ENCODE assay signal across 22 cellular contexts in genomic region chr9:114080773-114081440, GRCh38. TPM values are rescaled to one million over a fixed set of nuclear protein-coding genes. Genes with fewer than 3 reads are reported as not detected.
A peak's percentile ranks its signal among the peaks of the same experiment; 100 is the strongest.
DNase-seq lines count a peak whose midpoint lies in the region; ATAC-seq and TF ChIP-seq lines count a peak whose summit lies in the region.
"Had no signal": no experiment of that assay in that cellular context is flagged by ENCODE, and none has a peak within 500 bp of the region (broad histone marks: within the 10 kb centered on the region; RNA-seq: fewer than 3 reads in every experiment).

No MANE protein-coding gene starts in this region.

- no peak overlapping the region for H2BK5ac ChIP-seq in H9 (ENCODE audit: insufficient read length, low read length)

- no CpG with 5 or more reads among the region's 7 CpGs for WGBS in H9 (ENCODE audit: extremely low coverage, insufficient read length, low lambda C conversion rate)
- WGBS in lung, 2 donors, result 72 to 83% methylated on average over 7 of the region's 7 CpGs
- WGBS in stomach, 5 donors, result 37 to 62% (median 43%) methylated on average over 7 of the region's 7 CpGs

- no peak overlapping the region for H2BK120ac ChIP-seq in H9 (ENCODE audit: low read depth, low read length, poor library complexity, severe bottlenecking)

- no peak overlapping the region for H2AFZ ChIP-seq in H9 (ENCODE audit: low read length)
- H2AFZ ChIP-seq: GM23248 had no signal

- H3K9me3 Mint-ChIP-seq in H9, result no peaks in the 10 kb centered on the region
- H3K9me3 Mint-ChIP-seq: activated naive CD4-positive, alpha-beta T cell treated with anti-CD3 and anti-CD28 coated beads, Interleukin-2, amount 50 U/mL, for 24 hours; immature natural killer cell had no signal

- no peak overlapping the region for H4K8ac ChIP-seq in H9 (replicated peaks; ENCODE audit: insufficient read length, low read depth, low read length)

- H3K4me3 ChIP-seq in duodenal mucosa (ENCODE audit: low read depth in 1 of 2, low read length in 2 of 2) (no peak overlapping the region), lung (no peak overlapping the region), stomach (peak overlapping the region in 1 of 4 donors; percentile 3), SJCRH30 (no peak overlapping the region)
- no peak overlapping the region for H3K4me3 ChIP-seq in effector memory CD4-positive, alpha-beta T cell (ENCODE audit: insufficient read depth, low read depth, low read length, poor library complexity, severe bottlenecking)
- H3K4me3 ChIP-seq: gastrocnemius medialis, GM23248, psoas muscle had no signal

- H3K79me2 ChIP-seq in H9 (ENCODE audit: insufficient read depth, low read length), result no peaks in the 10 kb centered on the region

- no peaks in the 10 kb centered on the region for H3K36me3 Mint-ChIP-seq in H9 (ENCODE audit: insufficient read depth in 1 of 3, low read depth in 3 of 3)
- H3K36me3 Mint-ChIP-seq: activated naive CD4-positive, alpha-beta T cell treated with anti-CD3 and anti-CD28 coated beads, Interleukin-2, amount 50 U/mL, for 24 hours; immature natural killer cell had no signal

- H3K4me3 Mint-ChIP-seq in H9, result no peak overlapping the region
- H3K4me3 Mint-ChIP-seq: activated CD4-positive, alpha-beta T cell treated with anti-CD3 and anti-CD28 coated beads for 36 hours; activated naive CD4-positive, alpha-beta T cell treated with anti-CD3 and anti-CD28 coated beads, Interleukin-2, amount 50 U/mL, for 24 hours; immature natural killer cell had no signal

- H3K4me1 ChIP-seq in H9 (ENCODE audit: insufficient read depth, low read length) (no peaks in the 10 kb centered on the region), duodenal mucosa (ENCODE audit: control insufficient read depth in 1 of 2, insufficient read depth in 2 of 2, low read length in 2 of 2) (peaks cover 32 to 52% of the 10 kb centered on the region in 2 donors), lung (ENCODE audit: control insufficient read depth in 2 of 2, insufficient read depth in 2 of 2, low read length in 2 of 2) (peaks cover 0 to 4% of the 10 kb centered on the region in 2 donors), stomach (peaks cover 39 to 60% (median 49%) of the 10 kb centered on the region in 4 donors), SJCRH30 (peaks cover 22% of the 10 kb centered on the region)
- H3K4me1 ChIP-seq in effector memory CD4-positive, alpha-beta T cell (ENCODE audit: control insufficient read depth, insufficient read depth, low read length, poor library complexity, severe bottlenecking), result no peaks in the 10 kb centered on the region
- H3K4me1 ChIP-seq: gastrocnemius medialis, psoas muscle had no signal

- H2BK20ac ChIP-seq in H9 (ENCODE audit: low read depth, low read length, poor library complexity, severe bottlenecking), result no peak overlapping the region

- TF ChIP-seq CTCF in H9 (conservative IDR thresholded peaks at IDR 0.05) (no peak), lung (IDR thresholded peaks at IDR 0.05; ENCODE audit: control extremely low read depth, extremely low read depth) (no peak), stomach (IDR thresholded peaks at IDR 0.05) (no peak)

- H3T11ph ChIP-seq in H9 (ENCODE audit: low read length), result no peak overlapping the region

- H2BK12ac ChIP-seq in H9 (ENCODE audit: insufficient read length, low read depth, low read length), result no peak overlapping the region

- H4K20me1 ChIP-seq in H9 (ENCODE audit: control insufficient read depth, insufficient read depth, insufficient read length), result no peaks in the 10 kb centered on the region

- H3K79me1 ChIP-seq in H9 (ENCODE audit: insufficient read depth, low read depth, low read length, poor library complexity, severe bottlenecking), result no peaks in the 10 kb centered on the region

- H4K91ac ChIP-seq in H9 (ENCODE audit: insufficient read length, low read depth, low read length), result no peak overlapping the region

- no peak overlapping the region for H3K4me2 ChIP-seq in H9 (ENCODE audit: insufficient read depth, insufficient read length, low read length)

- H3K27me3 ChIP-seq in H9 (ENCODE audit: insufficient read depth, low read length) (no peaks in the 10 kb centered on the region), duodenal mucosa (ENCODE audit: control insufficient read depth in 1 of 2, insufficient read depth in 2 of 2, low read length in 2 of 2) (peaks cover 0 to 2% of the 10 kb centered on the region in 2 donors), lung (ENCODE audit: control insufficient read depth, insufficient read depth) (no peaks in the 10 kb centered on the region), stomach (peaks cover 0 to 7% (median 0%) of the 10 kb centered on the region in 3 donors), SJCRH30 (no peaks in the 10 kb centered on the region)
- peaks cover 4% of the 10 kb centered on the region for H3K27me3 ChIP-seq in effector memory CD4-positive, alpha-beta T cell (replicated peaks; ENCODE audit: control insufficient read depth, insufficient read depth, low read length, poor library complexity, severe bottlenecking)

- H2AK5ac ChIP-seq in H9 (ENCODE audit: insufficient read length, low read length), result no peak overlapping the region

- no peak overlapping the region for H3K14ac ChIP-seq in H9 (ENCODE audit: insufficient read depth, low read length)

- H3K18ac ChIP-seq in H9 (ENCODE audit: insufficient read length, low read depth, low read length), result no peak overlapping the region

- ATAC-seq in lung (ENCODE audit: insufficient read depth, low FRiP score), result peak; percentile 43
- ATAC-seq: activated CD4-positive, alpha-beta T cell treated with anti-CD3 and anti-CD28 coated beads for 36 hours; gastrocnemius medialis; psoas muscle had no signal

- no peak for TF ChIP-seq EP300 in stomach (IDR thresholded peaks at IDR 0.05)

- H2BK15ac ChIP-seq in H9 (ENCODE audit: low read depth, low read length), result no peak overlapping the region

- no peak overlapping the region for H3K56ac ChIP-seq in H9 (ENCODE audit: insufficient read length, low read depth, low read length)

- DNase-seq in H9 (peak; percentile 8), lung (ENCODE audit: low spot score) (peak; percentile 68), stomach (peak; percentile 63), NCI-H1105 (lab: John Stamatoyannopoulos, UW) (no peak), SJCRH30 (no peak)
- no peak for DNase-seq in effector memory CD4-positive, alpha-beta T cell
- DNase-seq: activated CD4-positive, alpha-beta T cell treated with anti-CD3 and anti-CD28 coated beads for 36 hours; C1 segment of cervical spinal cord; EL; gastrocnemius medialis; GM23248; immature natural killer cell; NCI-H187; NCI-H446; psoas muscle; SHP77 treated with DMSO at 0.1 percent for 48 hours had no signal

- H4K5ac ChIP-seq in H9 (ENCODE audit: insufficient read length, low read depth, low read length), result no peak overlapping the region

- TF ChIP-seq POLR2A in stomach (IDR thresholded peaks at IDR 0.05), result no peak

- H3K9ac ChIP-seq in H9 (ENCODE audit: extremely low read depth, insufficient read length, low read length) (no peak overlapping the region), duodenal mucosa (ENCODE audit: low read depth in 1 of 2, low read length in 2 of 2) (peak overlapping the region in 1 of 2 donors; percentile 44)
- H3K9ac ChIP-seq: GM23248 had no signal

- no peaks in the 10 kb centered on the region for H3K36me3 ChIP-seq in duodenal mucosa (ENCODE audit: control insufficient read depth in 1 of 2, insufficient read depth in 2 of 2, low read length in 2 of 2)
- no peaks in the 10 kb centered on the region for H3K36me3 ChIP-seq in lung (ENCODE audit: control insufficient read depth in 2 of 2, insufficient read depth in 2 of 2, low read length in 2 of 2)
- H3K36me3 ChIP-seq in stomach, result no peaks in the 10 kb centered on the region
- H3K36me3 ChIP-seq in SJCRH30, result no peaks in the 10 kb centered on the region
- H3K36me3 ChIP-seq in effector memory CD4-positive, alpha-beta T cell (ENCODE audit: control insufficient read depth, insufficient read depth, low read length), result no peaks in the 10 kb centered on the region
- H3K36me3 ChIP-seq: gastrocnemius medialis had no signal

- no peaks in the 10 kb centered on the region for H3K9me3 ChIP-seq in H9 (ENCODE audit: control insufficient read depth, low read depth, low read length)
- H3K9me3 ChIP-seq in duodenal mucosa (ENCODE audit: control insufficient read depth in 1 of 2, low read length in 2 of 2), result no peaks in the 10 kb centered on the region
- H3K9me3 ChIP-seq in lung (ENCODE audit: control insufficient read depth in 2 of 2, insufficient read depth in 1 of 2, low read length in 1 of 2), result no peaks in the 10 kb centered on the region
- no peaks in the 10 kb centered on the region for H3K9me3 ChIP-seq in stomach
- H3K9me3 ChIP-seq in SJCRH30 (replicated peaks), result no peaks in the 10 kb centered on the region
- H3K9me3 ChIP-seq in effector memory CD4-positive, alpha-beta T cell (ENCODE audit: control insufficient read depth, low read length), result no peaks in the 10 kb centered on the region
- H3K9me3 ChIP-seq: gastrocnemius medialis, psoas muscle had no signal

- H3K4me1 Mint-ChIP-seq in H9, result peaks cover 1 to 5% of the 10 kb centered on the region in 2 experiments; a peak in 2 of 4 replicates
- H3K4me1 Mint-ChIP-seq: activated CD4-positive, alpha-beta T cell treated with anti-CD3 and anti-CD28 coated beads for 36 hours; activated naive CD4-positive, alpha-beta T cell treated with anti-CD3 and anti-CD28 coated beads, Interleukin-2, amount 50 U/mL, for 24 hours; immature natural killer cell had no signal

- H3K27me3 Mint-ChIP-seq in H9 (ENCODE audit: low read depth), result peaks cover 32% of the 10 kb centered on the region

- H3K4ac ChIP-seq in H9 (ENCODE audit: low read depth, low read length), result no peak overlapping the region

- no peak overlapping the region for H3K23ac ChIP-seq in H9 (ENCODE audit: insufficient read length, low read depth, low read length)

- H3K27ac ChIP-seq in H9 (ENCODE audit: insufficient read length, low read depth, low read length) (no peak overlapping the region), duodenal mucosa (ENCODE audit: low read depth, low read length) (peak overlapping the region; percentile 53), lung (ENCODE audit: low read depth in 1 of 2, low read length in 1 of 2) (peak overlapping the region in 1 of 2 donors; percentile 5), stomach (peak overlapping the region; percentile 70 to 80 (median 74)), SJCRH30 (no peak overlapping the region)
- H3K27ac ChIP-seq in effector memory CD4-positive, alpha-beta T cell (ENCODE audit: insufficient read depth, low read length, poor library complexity, severe bottlenecking), result no peak overlapping the region
- H3K27ac ChIP-seq: gastrocnemius medialis, GM23248, psoas muscle had no signal

- H3K23me2 ChIP-seq in H9 (ENCODE audit: insufficient read length, low read depth, low read length, poor library complexity, severe bottlenecking), result no peaks in the 10 kb centered on the region

- intact Hi-C loops in stomach (cut with DNase I; ENCODE audit: low total_unique reads), result no loop called here

- no peak overlapping the region; a peak in 1 of 7 replicates for H3K27ac Mint-ChIP-seq in H9
- H3K27ac Mint-ChIP-seq: activated CD4-positive, alpha-beta T cell treated with anti-CD3 and anti-CD28 coated beads for 36 hours; activated naive CD4-positive, alpha-beta T cell treated with anti-CD3 and anti-CD28 coated beads, Interleukin-2, amount 50 U/mL, for 24 hours; immature natural killer cell had no signal

RNA-seq across cellular contexts. Expression of gene AMBP, which starts 2.8 kb away (rescaled TPM):
- total RNA-seq in H9 (2021), result 0.20 and 0.81 TPM in 2 replicates
- 1 to 10 TPM; 1.2 to 3.7 TPM for total RNA-seq in lung
- polyA plus RNA-seq in lung, result 1 to 10 TPM in 1 of 2 donors, under 1 TPM in 1; 0.47 to 2.0 TPM
- total RNA-seq in stomach, result 1 to 10 TPM in 2 of 5 donors, under 1 TPM in 1, not detected in 2; 0.89 to 3.3 (median 2.3) TPM
- polyA plus RNA-seq in stomach, result 1 to 10 TPM; 1.4 to 2.9 (median 2.6) TPM
- total RNA-seq in SJCRH30 (2014; rRNA removed; shearing (Covaris generic)), result 0.55 and 0.81 TPM in 2 replicates
- total RNA-seq: activated CD4-positive, alpha-beta T cell treated with anti-CD3 and anti-CD28 coated beads for 36 hours; GM23248; subcutaneous adipose tissue; T-helper 2 cell treated with Interferon-gamma antibody and Interleukin-4, amounts not matched to agents 100 ng/mL and 5 ng/mL, for 36 hours had no signal
- polyA plus RNA-seq: GM23248, immature natural killer cell, psoas muscle had no signal

RNA-seq across cellular contexts. Expression of gene KIF12, which starts 18.2 kb away (rescaled TPM):
- 1.8 and 3.3 TPM in 2 replicates for total RNA-seq in H9 (2021)
- 1 to 10 TPM; 4.7 to 4.8 TPM for total RNA-seq in lung
- polyA plus RNA-seq in lung, result 1 to 10 TPM in 1 of 2 donors, under 1 TPM in 1; 0.47 to 6.7 TPM
- total RNA-seq in stomach, result 10 to 100 TPM in 4 of 5 donors, 1 to 10 TPM in 1; 3.9 to 79.4 (median 18.7) TPM
- polyA plus RNA-seq in stomach, result 10 to 100 TPM in 2 of 3 donors, 1 to 10 TPM in 1; 4.1 to 20.0 (median 13.9) TPM
- 0.13 TPM in 1 of 2 replicates, not detected in the other for total RNA-seq in SJCRH30 (2014; rRNA removed; shearing (Covaris generic))
- total RNA-seq: activated CD4-positive, alpha-beta T cell treated with anti-CD3 and anti-CD28 coated beads for 36 hours; gastrocnemius medialis; GM23248; HT1080; myocyte; subcutaneous adipose tissue; T-helper 2 cell treated with Interferon-gamma antibody and Interleukin-4, amounts not matched to agents 100 ng/mL and 5 ng/mL, for 36 hours had no signal
- polyA plus RNA-seq: GM23248, immature natural killer cell had no signal

Comparison
In these comparisons a context has a peak if more than half of its experiments do, and no peak if none do; other contexts are left out.
1. DNase-seq: peak in H9 (single experiment), lung (single experiment) and stomach (single experiment); none in NCI-H1105 (single experiment), SJCRH30 (0 of 2) and effector memory CD4-positive, alpha-beta T cell (0 of 3).
2. H3K27ac ChIP-seq: peak in duodenal mucosa (single experiment) and stomach (5 of 5); none in H9 (single experiment), SJCRH30 (single experiment) and effector memory CD4-positive, alpha-beta T cell (single experiment).